Comparison of ENCODE assay signal across 3 cellular contexts in the genomic region with DNA sequence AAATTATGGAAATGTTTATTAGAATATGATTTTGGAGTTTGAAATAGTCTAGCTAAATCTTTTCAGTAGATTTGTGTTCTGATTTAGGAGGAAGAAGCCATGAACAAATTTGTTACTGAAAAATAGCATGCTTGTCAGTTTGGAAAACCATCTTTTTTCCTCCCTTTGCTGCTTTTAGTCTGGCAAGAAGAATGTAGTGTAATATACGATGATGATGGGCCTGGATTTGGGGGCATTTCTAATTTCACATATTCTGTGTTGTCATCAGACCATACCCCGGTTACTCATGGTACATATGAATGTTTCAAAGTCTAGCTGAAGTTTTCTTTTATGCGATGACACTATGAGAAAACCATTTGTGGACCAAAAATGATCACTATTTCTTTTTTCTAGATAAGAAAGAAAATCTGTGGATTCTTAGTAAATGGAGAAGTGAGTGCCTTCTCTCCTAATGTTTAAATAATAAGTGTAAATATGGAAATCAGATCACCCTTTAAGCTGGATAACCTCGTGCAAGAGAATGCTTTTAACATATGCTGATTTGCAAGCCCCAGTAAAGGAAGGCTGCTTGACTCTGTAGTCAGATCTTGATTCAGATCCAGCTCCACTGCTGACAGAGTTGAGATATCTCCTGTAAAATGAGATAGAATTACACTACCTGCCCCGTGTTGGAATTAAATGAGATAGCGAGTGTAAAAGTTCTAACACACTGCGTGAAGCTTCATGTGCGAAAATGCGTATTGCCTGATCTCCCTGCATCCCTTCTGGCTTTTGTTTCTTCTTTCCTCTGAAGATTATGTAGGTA.
TF ChIP-seq lines count a peak whose summit lies in the region.

No MANE protein-coding gene starts in this region.

TF ChIP-seq in SK-N-SH, 30 proteins besides CTCF, POLR2A, EP300 and RAD21 (continued from another document):
- TF ChIP-seq SMC3 (IDR thresholded peaks at IDR 0.05; ENCODE audit: low read depth, low read length), result no peak
- no peak for TF ChIP-seq YY1 (IDR thresholded peaks at IDR 0.05; ENCODE audit: low read depth)
- no peak for TF ChIP-seq IRF3 (IDR thresholded peaks at IDR 0.05; ENCODE audit: low read depth, low read length)
- no peak for TF ChIP-seq FOSL2 (IDR thresholded peaks at IDR 0.05; ENCODE audit: borderline replicate concordance, low read depth)
- no peak for TF ChIP-seq GABPA (IDR thresholded peaks at IDR 0.05; ENCODE audit: low read depth)
- no peak for TF ChIP-seq PBX3 (IDR thresholded peaks at IDR 0.05)
- TF ChIP-seq MAX (IDR thresholded peaks at IDR 0.05; ENCODE audit: low read depth), result no peak
- TF ChIP-seq MEF2A (IDR thresholded peaks at IDR 0.05; ENCODE audit: borderline replicate concordance, low read depth), result no peak

TF ChIP-seq in SK-N-SH treated with all-trans-retinoic acid at 6 μM for 48 hours, 23 proteins besides CTCF, POLR2A, EP300 and RAD21:
- TF ChIP-seq TCF4 (CRISPR knock-in tag; IDR thresholded peaks at IDR 0.05; ENCODE audit: borderline replicate concordance), result no peak
- no peak for TF ChIP-seq SNAI2 (CRISPR knock-in tag; IDR thresholded peaks at IDR 0.05)
- TF ChIP-seq CREB5 (CRISPR knock-in tag; IDR thresholded peaks at IDR 0.05; ENCODE audit: low read depth), result no peak
- no peak for TF ChIP-seq ZFP30 (CRISPR knock-in tag; IDR thresholded peaks at IDR 0.05)
- no peak for TF ChIP-seq ZFP3 (CRISPR knock-in tag; IDR thresholded peaks at IDR 0.05)
- TF ChIP-seq, protein P1, sequence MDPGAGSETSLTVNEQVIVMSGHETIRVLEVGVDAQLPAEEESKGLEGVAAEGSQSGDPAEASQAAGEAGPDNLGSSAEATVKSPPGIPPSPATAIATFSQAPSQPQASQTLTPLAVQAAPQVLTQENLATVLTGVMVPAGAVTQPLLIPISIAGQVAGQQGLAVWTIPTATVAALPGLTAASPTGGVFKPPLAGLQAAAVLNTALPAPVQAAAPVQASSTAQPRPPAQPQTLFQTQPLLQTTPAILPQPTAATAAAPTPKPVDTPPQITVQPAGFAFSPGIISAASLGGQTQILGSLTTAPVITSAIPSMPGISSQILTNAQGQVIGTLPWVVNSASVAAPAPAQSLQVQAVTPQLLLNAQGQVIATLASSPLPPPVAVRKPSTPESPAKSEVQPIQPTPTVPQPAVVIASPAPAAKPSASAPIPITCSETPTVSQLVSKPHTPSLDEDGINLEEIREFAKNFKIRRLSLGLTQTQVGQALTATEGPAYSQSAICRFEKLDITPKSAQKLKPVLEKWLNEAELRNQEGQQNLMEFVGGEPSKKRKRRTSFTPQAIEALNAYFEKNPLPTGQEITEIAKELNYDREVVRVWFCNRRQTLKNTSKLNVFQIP (CRISPR knock-in tag; IDR thresholded peaks at IDR 0.05; ENCODE audit: borderline replicate concordance, low read depth), result no peak
- no peak for TF ChIP-seq BACH2 (CRISPR knock-in tag; IDR thresholded peaks at IDR 0.05; ENCODE audit: borderline replicate concordance)
- no peak for TF ChIP-seq RARB (CRISPR knock-in tag; IDR thresholded peaks at IDR 0.05)
- no peak for TF ChIP-seq OSR1 (CRISPR knock-in tag; IDR thresholded peaks at IDR 0.05)
- no peak for TF ChIP-seq CSRNP3 (CRISPR knock-in tag; IDR thresholded peaks at IDR 0.05)
- TF ChIP-seq TOX (CRISPR knock-in tag; IDR thresholded peaks at IDR 0.05; ENCODE audit: borderline replicate concordance), result no peak
- no peak for TF ChIP-seq PPARA (CRISPR knock-in tag; IDR thresholded peaks at IDR 0.05; ENCODE audit: borderline replicate concordance)
- TF ChIP-seq ZC3H10 (CRISPR knock-in tag; IDR thresholded peaks at IDR 0.05), result no peak
- no peak for TF ChIP-seq GLIS3 (CRISPR knock-in tag; IDR thresholded peaks at IDR 0.05)

TF ChIP-seq in WTC11, 78 proteins besides CTCF, POLR2A, EP300 and RAD21:
- TF ChIP-seq MAX (CRISPR knock-in tag; IDR thresholded peaks at IDR 0.05) (no peak), ZNF121 (CRISPR knock-in tag; IDR thresholded peaks at IDR 0.05) (peak; percentile 80; the same call in 1 of the 2 replicates)
